ENCODE assay signal across 8 cellular contexts in the genomic region with DNA sequence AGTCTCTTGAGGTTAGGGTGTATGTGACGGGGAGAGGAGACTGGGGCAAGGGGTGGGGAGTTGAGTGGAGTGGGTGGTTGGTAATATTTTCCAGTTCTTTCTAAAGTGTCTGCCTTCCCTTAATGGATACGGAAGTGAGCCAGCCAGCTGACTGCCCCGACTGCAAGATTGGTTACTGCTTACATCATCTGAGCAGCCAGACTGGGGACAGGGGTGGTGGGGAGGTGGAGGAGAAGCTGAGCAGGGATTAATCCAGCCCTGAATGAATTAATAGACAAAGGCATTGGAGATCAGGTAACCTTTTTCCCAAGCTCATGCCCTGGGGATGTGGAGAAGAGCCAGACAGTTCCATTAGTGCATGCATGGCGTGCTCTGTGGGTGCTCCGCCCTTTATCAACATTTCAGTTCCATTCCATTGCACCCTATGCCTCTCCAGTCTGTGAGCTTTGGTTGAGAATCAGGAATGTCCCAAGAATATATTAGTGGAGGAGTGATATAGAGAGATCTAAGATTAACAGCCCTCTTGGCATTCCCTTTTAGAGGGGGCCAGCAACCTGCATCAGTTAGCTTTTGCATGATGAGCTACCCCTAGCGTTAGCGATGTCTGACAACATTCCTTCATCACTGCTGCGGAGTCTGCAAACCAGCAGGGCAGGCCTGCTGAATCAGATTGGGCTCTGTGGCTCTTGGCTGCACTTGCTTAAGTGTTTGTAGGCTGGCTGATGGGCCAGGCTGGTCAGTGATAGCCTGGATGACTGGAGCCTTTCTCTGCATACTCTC.
DNase-seq lines count a peak whose midpoint lies in the region; ATAC-seq and TF ChIP-seq lines count a peak whose summit lies in the region.

No MANE protein-coding gene starts in this region.

- 67 to 71% methylated on average over 8 of the region's 8 CpGs for WGBS in heart right ventricle, 2 donors
- WGBS in stomach, 5 donors = 47 to 68% (median 64%) methylated on average over 7 to 8 of the region's 8 CpGs

- TF ChIP-seq EP300 in stomach (IDR thresholded peaks at IDR 0.05) = no peak

- intact Hi-C loops in heart right ventricle (cut with DNase I) = no loop called here
- intact Hi-C loops in stomach (cut with DNase I; ENCODE audit: low total_unique reads) = no loop called here

- TF ChIP-seq CTCF in heart right ventricle (IDR thresholded peaks at IDR 0.05) = no peak
- TF ChIP-seq CTCF in stomach (IDR thresholded peaks at IDR 0.05) = no peak
- no peak for TF ChIP-seq CTCF in GM13977 (IDR thresholded peaks at IDR 0.05; ENCODE audit: extremely low read depth, insufficient read depth, missing control alignments)

- H3K4me3 ChIP-seq in heart right ventricle (no peak overlapping the region), stomach (no peak overlapping the region)

- in situ Hi-C loops in KBM-7 (cut with MboI; ENCODE audit: low pct_unique_long_range_greater_than_20kb, low sequenced_read_pairs) = no loop called here
- in situ Hi-C loops in GM13977 (cut with MboI; ENCODE audit: low pct_unique_long_range_greater_than_20kb, low sequenced_read_pairs, unreplicated experiment) = no loop called here

- no peaks in the 10 kb centered on the region for H3K27me3 ChIP-seq in heart right ventricle
- H3K27me3 ChIP-seq in stomach = no peaks in the 10 kb centered on the region

- ATAC-seq in SK-N-SH treated with all-trans-retinoic acid at 6 μM for 48 hours = peak; percentile 87
- ATAC-seq in heart right ventricle = peak; percentile 70 to 88 (median 82)
- no peak for ATAC-seq in HG02840 (IDR thresholded peaks at IDR 0.05; ENCODE audit: low FRiP score, unreplicated experiment)

- H3K4me1 ChIP-seq in heart right ventricle (peaks cover 6 to 37% (median 11%) of the 10 kb centered on the region in 9 donors), stomach (peaks cover 0 to 37% (median 21%) of the 10 kb centered on the region in 4 donors)

- H3K9me3 ChIP-seq in heart right ventricle (no peaks in the 10 kb centered on the region), stomach (no peaks in the 10 kb centered on the region)

- TF ChIP-seq POLR2A in stomach (IDR thresholded peaks at IDR 0.05) = no peak

- H3K27ac ChIP-seq in heart right ventricle = peak overlapping the region in 5 of 10 donors; percentile 22 to 69 (median 43)
- peak overlapping the region in 4 of 5 donors; percentile 45 to 72 (median 64) for H3K27ac ChIP-seq in stomach

- DNase-seq in KBM-7 (peak; percentile 10), heart right ventricle (no peak), stomach (no peak), activated gamma-delta T cell (lab: John Stamatoyannopoulos, UW) (no peak), GM13977 (ENCODE audit: low spot score) (no peak), cortex of kidney (lab: John Stamatoyannopoulos, UW) (no peak)

- H3K36me3 ChIP-seq in heart right ventricle = no peaks in the 10 kb centered on the region
- no peaks in the 10 kb centered on the region for H3K36me3 ChIP-seq in stomach

TF ChIP-seq in SK-N-SH treated with all-trans-retinoic acid at 6 μM for 48 hours, 23 proteins besides CTCF, POLR2A, EP300 and RAD21:
- TF ChIP-seq TSHZ2 (CRISPR knock-in tag; IDR thresholded peaks at IDR 0.05) = peak; percentile 44; the same call in 1 of the 2 replicates
- TF ChIP-seq, protein P1, sequence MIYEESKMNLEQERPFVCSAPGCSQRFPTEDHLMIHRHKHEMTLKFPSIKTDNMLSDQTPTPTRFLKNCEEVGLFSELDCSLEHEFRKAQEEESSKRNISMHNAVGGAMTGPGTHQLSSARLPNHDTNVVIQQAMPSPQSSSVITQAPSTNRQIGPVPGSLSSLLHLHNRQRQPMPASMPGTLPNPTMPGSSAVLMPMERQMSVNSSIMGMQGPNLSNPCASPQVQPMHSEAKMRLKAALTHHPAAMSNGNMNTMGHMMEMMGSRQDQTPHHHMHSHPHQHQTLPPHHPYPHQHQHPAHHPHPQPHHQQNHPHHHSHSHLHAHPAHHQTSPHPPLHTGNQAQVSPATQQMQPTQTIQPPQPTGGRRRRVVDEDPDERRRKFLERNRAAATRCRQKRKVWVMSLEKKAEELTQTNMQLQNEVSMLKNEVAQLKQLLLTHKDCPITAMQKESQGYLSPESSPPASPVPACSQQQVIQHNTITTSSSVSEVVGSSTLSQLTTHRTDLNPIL (CRISPR knock-in tag; IDR thresholded peaks at IDR 0.05; ENCODE audit: low read depth) = peak; percentile 7; the same call in 1 of the 2 replicates
- no peak for TF ChIP-seq ARNTL (CRISPR knock-in tag; IDR thresholded peaks at IDR 0.05; ENCODE audit: borderline replicate concordance, low read depth)
- no peak for TF ChIP-seq POU6F1 (CRISPR knock-in tag; IDR thresholded peaks at IDR 0.05; ENCODE audit: borderline replicate concordance, low read depth)
- peak; percentile 9; the same call in 1 of the 2 replicates for TF ChIP-seq TCF4 (CRISPR knock-in tag; IDR thresholded peaks at IDR 0.05; ENCODE audit: borderline replicate concordance)
- no peak for TF ChIP-seq OSR1 (CRISPR knock-in tag; IDR thresholded peaks at IDR 0.05)
- no peak for TF ChIP-seq ZNF565 (CRISPR knock-in tag; conservative IDR thresholded peaks at IDR 0.05; ENCODE audit: low read depth)
- no peak for TF ChIP-seq ZFP30 (CRISPR knock-in tag; IDR thresholded peaks at IDR 0.05)
